ENCODE assay signal across 24 cellular contexts in genomic region chr3:150041877-150042276, GRCh38.
"Had no signal": no experiment of that assay in that cellular context is flagged by ENCODE, and none has a peak within 500 bp of the region (broad histone marks: within the 10 kb centered on the region; RNA-seq: fewer than 3 reads in every experiment).

No MANE protein-coding gene starts in this region.

- DNase-seq: colonic mucosa; cortex of kidney; dermis blood vessel endothelial cell; dorsolateral prefrontal cortex; effector CD4-positive, alpha-beta T cell; effector CD8-positive, alpha-beta T cell; effector memory CD4-positive, alpha-beta T cell; effector memory CD8-positive, alpha-beta T cell; endodermal cell; erythroblast; esophagus squamous epithelium; foreskin fibroblast; foreskin keratinocyte; foreskin melanocyte; gastrocnemius medialis; glutamatergic neuron; head of caudate nucleus; heart left ventricle; heart right ventricle had no signal

- H3K4me2 ChIP-seq: hepatocyte had no signal

- H3K79me2 ChIP-seq: hepatocyte had no signal

- H3K36me3 ChIP-seq: colonic mucosa, esophagus muscularis mucosa, esophagus squamous epithelium, gastrocnemius medialis, gastroesophageal sphincter, heart left ventricle, heart right ventricle had no signal

- H2AFZ ChIP-seq: hepatocyte had no signal

- H3K27ac ChIP-seq: colonic mucosa, coronary artery, dorsolateral prefrontal cortex, epithelial cell of prostate, esophagus muscularis mucosa, esophagus squamous epithelium, foreskin keratinocyte, gastrocnemius medialis, gastroesophageal sphincter, heart left ventricle, heart right ventricle, hepatocyte had no signal

- H3K9me3 ChIP-seq: colonic mucosa had no signal

- H3K4me1 ChIP-seq: colonic mucosa, esophagus muscularis mucosa, esophagus squamous epithelium, foreskin keratinocyte, gastroesophageal sphincter, heart left ventricle, heart right ventricle had no signal

- H3K4me3 ChIP-seq: colonic mucosa, coronary artery, dorsolateral prefrontal cortex, esophagus muscularis mucosa, esophagus squamous epithelium, gastrocnemius medialis, gastroesophageal sphincter, heart left ventricle, heart right ventricle, hepatocyte had no signal

- H3K27me3 ChIP-seq: colonic mucosa, dorsolateral prefrontal cortex, esophagus muscularis mucosa, esophagus squamous epithelium, foreskin keratinocyte, gastrocnemius medialis, gastroesophageal sphincter, heart left ventricle, heart right ventricle, hepatocyte had no signal
